Comparison of ENCODE assay signal across 1 cellular context in the genomic region with DNA sequence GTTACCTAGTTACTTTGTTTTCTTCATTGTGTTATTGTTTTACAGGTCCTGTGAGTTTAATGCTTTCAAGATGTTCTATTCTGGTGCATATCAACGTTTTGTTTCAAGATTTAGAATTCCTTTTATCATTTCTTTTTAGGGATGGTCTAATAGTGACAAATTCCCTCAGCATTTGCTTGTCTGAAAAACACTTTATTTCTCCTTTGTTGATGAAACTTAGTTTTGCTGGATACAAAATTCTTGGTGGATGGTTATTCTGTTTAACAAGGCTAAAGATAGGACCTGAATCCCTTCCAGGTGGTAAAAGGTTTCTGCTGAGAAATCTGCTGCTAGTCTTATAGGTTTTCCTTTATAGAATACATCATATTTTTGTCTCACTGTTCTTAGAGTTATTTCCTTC.
A peak's percentile ranks its signal among the peaks of the same experiment; 100 is the strongest.
TF ChIP-seq lines count a peak whose summit lies in the region.

No MANE protein-coding gene starts in this region.

TF ChIP-seq in HEK293, 187 proteins besides CTCF, POLR2A, EP300 and RAD21 (continued from another document):
- TF ChIP-seq, protein P1, sequence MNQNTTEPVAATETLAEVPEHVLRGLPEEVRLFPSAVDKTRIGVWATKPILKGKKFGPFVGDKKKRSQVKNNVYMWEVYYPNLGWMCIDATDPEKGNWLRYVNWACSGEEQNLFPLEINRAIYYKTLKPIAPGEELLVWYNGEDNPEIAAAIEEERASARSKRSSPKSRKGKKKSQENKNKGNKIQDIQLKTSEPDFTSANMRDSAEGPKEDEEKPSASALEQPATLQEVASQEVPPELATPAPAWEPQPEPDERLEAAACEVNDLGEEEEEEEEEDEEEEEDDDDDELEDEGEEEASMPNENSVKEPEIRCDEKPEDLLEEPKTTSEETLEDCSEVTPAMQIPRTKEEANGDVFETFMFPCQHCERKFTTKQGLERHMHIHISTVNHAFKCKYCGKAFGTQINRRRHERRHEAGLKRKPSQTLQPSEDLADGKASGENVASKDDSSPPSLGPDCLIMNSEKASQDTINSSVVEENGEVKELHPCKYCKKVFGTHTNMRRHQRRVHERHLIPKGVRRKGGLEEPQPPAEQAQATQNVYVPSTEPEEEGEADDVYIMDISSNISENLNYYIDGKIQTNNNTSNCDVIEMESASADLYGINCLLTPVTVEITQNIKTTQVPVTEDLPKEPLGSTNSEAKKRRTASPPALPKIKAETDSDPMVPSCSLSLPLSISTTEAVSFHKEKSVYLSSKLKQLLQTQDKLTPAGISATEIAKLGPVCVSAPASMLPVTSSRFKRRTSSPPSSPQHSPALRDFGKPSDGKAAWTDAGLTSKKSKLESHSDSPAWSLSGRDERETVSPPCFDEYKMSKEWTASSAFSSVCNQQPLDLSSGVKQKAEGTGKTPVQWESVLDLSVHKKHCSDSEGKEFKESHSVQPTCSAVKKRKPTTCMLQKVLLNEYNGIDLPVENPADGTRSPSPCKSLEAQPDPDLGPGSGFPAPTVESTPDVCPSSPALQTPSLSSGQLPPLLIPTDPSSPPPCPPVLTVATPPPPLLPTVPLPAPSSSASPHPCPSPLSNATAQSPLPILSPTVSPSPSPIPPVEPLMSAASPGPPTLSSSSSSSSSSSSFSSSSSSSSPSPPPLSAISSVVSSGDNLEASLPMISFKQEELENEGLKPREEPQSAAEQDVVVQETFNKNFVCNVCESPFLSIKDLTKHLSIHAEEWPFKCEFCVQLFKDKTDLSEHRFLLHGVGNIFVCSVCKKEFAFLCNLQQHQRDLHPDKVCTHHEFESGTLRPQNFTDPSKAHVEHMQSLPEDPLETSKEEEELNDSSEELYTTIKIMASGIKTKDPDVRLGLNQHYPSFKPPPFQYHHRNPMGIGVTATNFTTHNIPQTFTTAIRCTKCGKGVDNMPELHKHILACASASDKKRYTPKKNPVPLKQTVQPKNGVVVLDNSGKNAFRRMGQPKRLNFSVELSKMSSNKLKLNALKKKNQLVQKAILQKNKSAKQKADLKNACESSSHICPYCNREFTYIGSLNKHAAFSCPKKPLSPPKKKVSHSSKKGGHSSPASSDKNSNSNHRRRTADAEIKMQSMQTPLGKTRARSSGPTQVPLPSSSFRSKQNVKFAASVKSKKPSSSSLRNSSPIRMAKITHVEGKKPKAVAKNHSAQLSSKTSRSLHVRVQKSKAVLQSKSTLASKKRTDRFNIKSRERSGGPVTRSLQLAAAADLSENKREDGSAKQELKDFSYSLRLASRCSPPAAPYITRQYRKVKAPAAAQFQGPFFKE (tag by site-specific recombination; IDR thresholded peaks at IDR 0.05; ENCODE audit: borderline replicate concordance), result no peak
- TF ChIP-seq ZNF792 (tag by site-specific recombination; IDR thresholded peaks at IDR 0.05), result no peak
- TF ChIP-seq ZNF600 (tag by site-specific recombination; IDR thresholded peaks at IDR 0.05), result no peak
- no peak for TF ChIP-seq ZSCAN16 (tag by site-specific recombination; IDR thresholded peaks at IDR 0.05)
- TF ChIP-seq, protein P2, sequence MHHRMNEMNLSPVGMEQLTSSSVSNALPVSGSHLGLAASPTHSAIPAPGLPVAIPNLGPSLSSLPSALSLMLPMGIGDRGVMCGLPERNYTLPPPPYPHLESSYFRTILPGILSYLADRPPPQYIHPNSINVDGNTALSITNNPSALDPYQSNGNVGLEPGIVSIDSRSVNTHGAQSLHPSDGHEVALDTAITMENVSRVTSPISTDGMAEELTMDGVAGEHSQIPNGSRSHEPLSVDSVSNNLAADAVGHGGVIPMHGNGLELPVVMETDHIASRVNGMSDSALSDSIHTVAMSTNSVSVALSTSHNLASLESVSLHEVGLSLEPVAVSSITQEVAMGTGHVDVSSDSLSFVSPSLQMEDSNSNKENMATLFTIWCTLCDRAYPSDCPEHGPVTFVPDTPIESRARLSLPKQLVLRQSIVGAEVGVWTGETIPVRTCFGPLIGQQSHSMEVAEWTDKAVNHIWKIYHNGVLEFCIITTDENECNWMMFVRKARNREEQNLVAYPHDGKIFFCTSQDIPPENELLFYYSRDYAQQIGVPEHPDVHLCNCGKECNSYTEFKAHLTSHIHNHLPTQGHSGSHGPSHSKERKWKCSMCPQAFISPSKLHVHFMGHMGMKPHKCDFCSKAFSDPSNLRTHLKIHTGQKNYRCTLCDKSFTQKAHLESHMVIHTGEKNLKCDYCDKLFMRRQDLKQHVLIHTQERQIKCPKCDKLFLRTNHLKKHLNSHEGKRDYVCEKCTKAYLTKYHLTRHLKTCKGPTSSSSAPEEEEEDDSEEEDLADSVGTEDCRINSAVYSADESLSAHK (tag by site-specific recombination; IDR thresholded peaks at IDR 0.05), result no peak
- no peak for TF ChIP-seq ZBTB21 (tag by site-specific recombination; IDR thresholded peaks at IDR 0.05)
- TF ChIP-seq SP2 (tag by site-specific recombination; IDR thresholded peaks at IDR 0.05), result no peak
- TF ChIP-seq SETDB1 (IDR thresholded peaks at IDR 0.05; ENCODE audit: insufficient read length, low read length), result peak; percentile 98
- TF ChIP-seq, protein P3, sequence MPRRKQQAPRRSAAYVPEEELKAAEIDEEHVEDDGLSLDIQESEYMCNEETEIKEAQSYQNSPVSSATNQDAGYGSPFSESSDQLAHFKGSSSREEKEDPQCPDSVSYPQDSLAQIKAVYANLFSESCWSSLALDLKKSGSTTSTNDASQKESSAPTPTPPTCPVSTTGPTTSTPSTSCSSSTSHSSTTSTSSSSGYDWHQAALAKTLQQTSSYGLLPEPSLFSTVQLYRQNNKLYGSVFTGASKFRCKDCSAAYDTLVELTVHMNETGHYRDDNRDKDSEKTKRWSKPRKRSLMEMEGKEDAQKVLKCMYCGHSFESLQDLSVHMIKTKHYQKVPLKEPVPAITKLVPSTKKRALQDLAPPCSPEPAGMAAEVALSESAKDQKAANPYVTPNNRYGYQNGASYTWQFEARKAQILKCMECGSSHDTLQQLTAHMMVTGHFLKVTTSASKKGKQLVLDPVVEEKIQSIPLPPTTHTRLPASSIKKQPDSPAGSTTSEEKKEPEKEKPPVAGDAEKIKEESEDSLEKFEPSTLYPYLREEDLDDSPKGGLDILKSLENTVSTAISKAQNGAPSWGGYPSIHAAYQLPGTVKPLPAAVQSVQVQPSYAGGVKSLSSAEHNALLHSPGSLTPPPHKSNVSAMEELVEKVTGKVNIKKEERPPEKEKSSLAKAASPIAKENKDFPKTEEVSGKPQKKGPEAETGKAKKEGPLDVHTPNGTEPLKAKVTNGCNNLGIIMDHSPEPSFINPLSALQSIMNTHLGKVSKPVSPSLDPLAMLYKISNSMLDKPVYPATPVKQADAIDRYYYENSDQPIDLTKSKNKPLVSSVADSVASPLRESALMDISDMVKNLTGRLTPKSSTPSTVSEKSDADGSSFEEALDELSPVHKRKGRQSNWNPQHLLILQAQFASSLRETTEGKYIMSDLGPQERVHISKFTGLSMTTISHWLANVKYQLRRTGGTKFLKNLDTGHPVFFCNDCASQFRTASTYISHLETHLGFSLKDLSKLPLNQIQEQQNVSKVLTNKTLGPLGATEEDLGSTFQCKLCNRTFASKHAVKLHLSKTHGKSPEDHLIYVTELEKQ (tag by site-specific recombination; IDR thresholded peaks at IDR 0.05; ENCODE audit: borderline replicate concordance), result no peak
- no peak for TF ChIP-seq ZNF558 (tag by site-specific recombination; IDR thresholded peaks at IDR 0.05)
- TF ChIP-seq ZNF112 (tag by site-specific recombination; IDR thresholded peaks at IDR 0.05), result no peak
- TF ChIP-seq BCL11A (tag by site-specific recombination; IDR thresholded peaks at IDR 0.05; ENCODE audit: low read depth), result no peak
- TF ChIP-seq ZNF239 (tag by site-specific recombination; IDR thresholded peaks at IDR 0.05), result no peak
- TF ChIP-seq TRIM28 (IDR thresholded peaks at IDR 0.05; ENCODE audit: borderline replicate concordance, low read length), result peak; percentile 57; the same call in 1 of the 2 replicates
- TF ChIP-seq ZNF16 (tag by site-specific recombination; IDR thresholded peaks at IDR 0.05; ENCODE audit: low read depth), result no peak
- 0 out of 2 replicates have a peak, but pooled peaks have one; percentile 29 for TF ChIP-seq ZNF626 (tag by site-specific recombination; IDR thresholded peaks at IDR 0.05)
- no peak for TF ChIP-seq ZNF510 (tag by site-specific recombination; IDR thresholded peaks at IDR 0.05; ENCODE audit: insufficient replicate concordance)
